ENCODE assay signal across 20 cellular contexts in the genomic region with DNA sequence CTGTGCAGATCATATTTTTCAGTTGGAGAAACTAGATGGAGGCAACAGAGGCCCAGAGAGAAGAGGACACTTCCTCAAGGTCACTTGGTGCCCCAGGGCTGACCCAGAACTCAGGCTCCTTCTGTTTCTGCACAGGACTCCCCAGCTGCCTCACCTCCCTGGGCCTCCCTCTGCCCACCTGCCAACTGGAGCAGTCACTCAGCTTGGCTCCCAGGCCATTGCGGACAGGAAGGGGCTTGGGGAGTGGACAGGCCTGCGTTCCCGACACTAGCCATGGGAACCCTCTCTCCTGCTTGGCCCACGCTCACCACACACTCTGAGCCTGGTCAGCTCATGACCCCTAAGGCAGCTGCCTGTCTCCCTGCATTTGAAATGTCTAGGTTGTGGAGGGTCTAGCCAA.
"Had no signal": no experiment of that assay in that cellular context is flagged by ENCODE, and none has a peak within 500 bp of the region (broad histone marks: within the 10 kb centered on the region; RNA-seq: fewer than 3 reads in every experiment).

No MANE protein-coding gene starts in this region.

- H3K9me3 Mint-ChIP-seq: effector memory CD8-positive, alpha-beta T cell; natural killer cell treated with Interleukin-12 subunit alpha and Interleukin-12 subunit beta and Interleukin-15 and Interleukin-18, amount 100 ng/mL, for 72 hours had no signal

- H3K4me3 Mint-ChIP-seq: effector memory CD8-positive, alpha-beta T cell; natural killer cell treated with Interleukin-12 subunit alpha and Interleukin-12 subunit beta and Interleukin-15 and Interleukin-18, amount 100 ng/mL, for 72 hours; neural crest cell; stimulated activated naive B cell treated with anti-CD40 and anti-IgM and Interleukin-4, amounts not matched to agents 10 μg/mL and 1 μg/mL and 100 μg/mL, for 72 hours; stimulated activated naive CD8-positive, alpha-beta T cell treated with anti-CD3 and anti-CD28 coated beads, Interleukin-15, Interleukin-2, amounts not matched to agents 100 ng/mL and 50 ng/mL, for 24 hours had no signal

- H3K4me1 Mint-ChIP-seq: stimulated activated naive B cell treated with anti-CD40 and anti-IgM and Interleukin-4, amounts not matched to agents 10 μg/mL and 1 μg/mL and 100 μg/mL, for 72 hours had no signal

- DNase-seq: cortex of kidney; effector memory CD8-positive, alpha-beta T cell; foreskin fibroblast; gastrocnemius medialis; head of caudate nucleus; left ventricle myocardium superior; lower lobe of right lung; psoas muscle; right cardiac atrium; small intestine; stimulated activated CD4-positive, alpha-beta T cell treated with anti-CD3 and anti-CD28 coated beads, Interleukin-15, amount 100 ng/mL, for 24 hours; stimulated activated CD4-positive, alpha-beta T cell treated with anti-CD3 and anti-CD28 coated beads, Interleukin-2, amount 100 ng/mL, for 48 hours; stimulated activated naive B cell treated with anti-CD40 and anti-IgM and Interleukin-4, amounts not matched to agents 10 μg/mL and 1 μg/mL and 100 μg/mL, for 72 hours; upper lobe of right lung; uterus had no signal

- H3K27ac Mint-ChIP-seq: effector memory CD8-positive, alpha-beta T cell; natural killer cell treated with Interleukin-12 subunit alpha and Interleukin-12 subunit beta and Interleukin-15 and Interleukin-18, amount 100 ng/mL, for 72 hours; stimulated activated naive B cell treated with anti-CD40 and anti-IgM and Interleukin-4, amounts not matched to agents 10 μg/mL and 1 μg/mL and 100 μg/mL, for 72 hours; stimulated activated naive CD8-positive, alpha-beta T cell treated with anti-CD3 and anti-CD28 coated beads, Interleukin-15, Interleukin-2, amounts not matched to agents 100 ng/mL and 50 ng/mL, for 24 hours had no signal

- H3K27me3 ChIP-seq: uterus had no signal

- H3K36me3 ChIP-seq: gastrocnemius medialis, lower lobe of right lung, thoracic aorta, tibial nerve, upper lobe of right lung, uterus had no signal

- H3K36me3 Mint-ChIP-seq: natural killer cell treated with Interleukin-12 subunit alpha and Interleukin-12 subunit beta and Interleukin-15 and Interleukin-18, amount 100 ng/mL, for 72 hours had no signal

- H3K4me1 ChIP-seq: gastrocnemius medialis, lower lobe of right lung, psoas muscle, tibial nerve, upper lobe of right lung, uterus had no signal

- H3K9me3 ChIP-seq: gastrocnemius medialis, psoas muscle, upper lobe of right lung, uterus had no signal

- H3K27ac ChIP-seq: gastrocnemius medialis, lower lobe of right lung, psoas muscle, thoracic aorta, tibial nerve, upper lobe of right lung, uterus had no signal

- H3K4me3 ChIP-seq: gastrocnemius medialis, lower lobe of right lung, psoas muscle, thoracic aorta, tibial nerve, upper lobe of right lung, uterus had no signal
